ENCODE assay signal across 9 cellular contexts in the genomic region with DNA sequence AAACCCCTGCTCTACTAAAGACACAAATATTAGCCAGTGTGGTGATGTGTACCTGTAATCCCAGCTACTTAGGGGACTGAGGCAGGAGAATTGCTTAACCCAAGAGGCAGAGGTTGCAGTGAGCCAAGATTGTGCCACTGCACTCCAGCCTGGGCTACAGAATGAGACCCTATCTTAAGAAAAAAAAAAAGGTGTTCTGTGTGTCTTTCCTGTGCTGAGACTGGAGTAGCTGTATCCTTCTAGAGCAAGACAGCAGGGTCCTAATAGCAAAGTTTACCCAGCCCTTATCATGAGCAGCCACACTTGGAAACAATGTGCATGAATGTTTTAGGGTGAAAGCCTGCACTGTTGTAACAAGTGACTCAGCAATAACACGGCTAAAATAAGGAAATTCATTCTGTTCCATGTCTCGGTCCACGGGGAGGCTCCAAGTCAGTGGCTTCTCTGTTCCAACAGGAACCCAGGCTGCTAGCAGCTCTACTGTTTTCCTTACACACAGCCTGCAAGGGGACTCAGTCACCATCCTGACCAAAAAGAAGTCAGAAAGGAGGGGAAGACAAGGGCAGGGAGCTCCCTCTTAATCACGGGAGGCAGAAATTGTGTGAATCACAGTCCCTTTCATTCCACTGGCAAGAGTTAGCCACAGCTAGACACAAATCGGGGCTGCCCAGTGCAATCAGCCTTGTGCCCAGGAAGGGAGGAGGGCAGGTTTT. TPM values are rescaled to one million over a fixed set of nuclear protein-coding genes. Genes with fewer than 3 reads are reported as not detected.
DNase-seq lines count a peak whose midpoint lies in the region; ATAC-seq and TF ChIP-seq lines count a peak whose summit lies in the region.
"Had no signal": no experiment of that assay in that cellular context is flagged by ENCODE, and none has a peak within 500 bp of the region (broad histone marks: within the 10 kb centered on the region; RNA-seq: fewer than 3 reads in every experiment).

No MANE protein-coding gene starts in this region.

- H3K27ac ChIP-seq in AG04450 (ENCODE audit: low read depth, low read length), result peak overlapping the region; percentile 87
- no peak overlapping the region for H3K27ac ChIP-seq in duodenal mucosa (ENCODE audit: low read depth, low read length)

- POLR2A ChIA-PET in AG04450 (lab: Yijun Ruan, JAX), result interaction anchor here (0.6 to 1.2 kb wide), 3 partner anchors 213 to 268 kb away, joined by 3 to 9 read pairs (median 8); no protein-coding TSS in a partner anchor

- DNase-seq in AG04450 (ENCODE audit: low read depth, low spot score) (no peak), NOMO-1 treated with DMSO at 0.1 percent for 48 hours (lab: John Stamatoyannopoulos, UW; ENCODE audit: unreplicated experiment) (peak; percentile 59), mesenteric fat pad (ENCODE audit: low spot score) (peak; percentile 37)
- DNase-seq in stimulated activated CD4-positive, alpha-beta T cell treated with anti-CD3 and anti-CD28 coated beads, Interleukin-4, amount 100 ng/mL, for 1 hour, result no peak
- DNase-seq: DMS 273 treated with DMSO at 0.1 percent for 48 hours had no signal

- H3K27me3 ChIP-seq in AG04450 (ENCODE audit: control insufficient read depth, insufficient read depth, low read length), result no peaks in the 10 kb centered on the region
- no peaks in the 10 kb centered on the region for H3K27me3 ChIP-seq in duodenal mucosa (ENCODE audit: control insufficient read depth in 1 of 2, insufficient read depth in 2 of 2, low read length in 2 of 2)

- peaks cover 15 to 19% of the 10 kb centered on the region in 2 donors for H3K4me1 ChIP-seq in duodenal mucosa (ENCODE audit: control insufficient read depth in 1 of 2, insufficient read depth in 2 of 2, low read length in 2 of 2)

- CTCF ChIA-PET in AG04450 (lab: Charles Lee), result interaction anchor here (0.6 to 2.1 kb wide), 4 partner anchors 20 to 387 kb away, joined by 3 to 6 read pairs (median 4); no protein-coding TSS in a partner anchor

- H3K9ac ChIP-seq in duodenal mucosa (ENCODE audit: low read depth in 1 of 2, low read length in 2 of 2), result no peak overlapping the region

- H3K9me3 ChIP-seq in AG04450 (ENCODE audit: control insufficient read depth, insufficient read depth, low read length) (no peaks in the 10 kb centered on the region), duodenal mucosa (ENCODE audit: control insufficient read depth in 1 of 2, low read length in 2 of 2) (no peaks in the 10 kb centered on the region)

- H3K36me3 ChIP-seq in duodenal mucosa (ENCODE audit: control insufficient read depth in 1 of 2, insufficient read depth in 2 of 2, low read length in 2 of 2), result no peaks in the 10 kb centered on the region

- ATAC-seq in GM21526 (IDR thresholded peaks at IDR 0.05; ENCODE audit: low FRiP score, unreplicated experiment) (no peak), HG02610 (IDR thresholded peaks at IDR 0.05; ENCODE audit: unreplicated experiment) (no peak), HG03378 (IDR thresholded peaks at IDR 0.05; ENCODE audit: unreplicated experiment) (no peak)

- TF ChIP-seq CTCF in AG04450 (IDR thresholded peaks at IDR 0.05; ENCODE audit: low read depth, low read length), result no peak

- H3K4me3 ChIP-seq in AG04450 (ENCODE audit: low read depth, low read length) (0 out of 2 replicates have a peak overlapping the region, but pooled peaks have one; percentile 20), duodenal mucosa (ENCODE audit: low read depth in 1 of 2, low read length in 2 of 2) (peak overlapping the region; percentile 12 to 65)

RNA-seq across cellular contexts. Expression of gene SLC5A11, which starts 7.1 kb away (rescaled TPM):
- not detected in 2 replicates for polyA plus RNA-seq in AG04450 (2011; rRNA removed)
- polyA minus RNA-seq in AG04450 (2011; rRNA and poly(A)+ RNA removed), result not detected in 2 replicates
- 0.16 TPM for total RNA-seq in mesenteric fat pad

Comparison
In these comparisons a context has a peak if more than half of its experiments do, and no peak if none do; other contexts are left out.
1. DNase-seq: peak in NOMO-1 treated with DMSO at 0.1 percent for 48 hours (single experiment) and mesenteric fat pad (single experiment); none in AG04450 (single experiment) and stimulated activated CD4-positive, alpha-beta T cell treated with anti-CD3 and anti-CD28 coated beads, Interleukin-4, amount 100 ng/mL, for 1 hour (single experiment).